18 cellular contexts compared by ENCODE assay signal in genomic region chr22:45743687-45744086, GRCh38.
DNase-seq lines count a peak whose midpoint lies in the region; ATAC-seq and TF ChIP-seq lines count a peak whose summit lies in the region.
"Had no signal": no experiment of that assay in that cellular context is flagged by ENCODE, and none has a peak within 500 bp of the region (broad histone marks: within the 10 kb centered on the region; RNA-seq: fewer than 3 reads in every experiment).

No MANE protein-coding gene starts in this region.

- no peaks in the 10 kb centered on the region for H3K27me3 ChIP-seq in OCI-LY1 (ENCODE audit: insufficient read depth, low read length)
- H3K27me3 ChIP-seq: brain microvascular endothelial cell, neutrophil, sigmoid colon had no signal

- TF ChIP-seq CTCF in Calu3 (IDR thresholded peaks at IDR 0.05; ENCODE audit: unreplicated experiment) (no peak), OCI-LY1 (IDR thresholded peaks at IDR 0.05; ENCODE audit: low read length) (no peak), fibroblast of pulmonary artery (IDR thresholded peaks at IDR 0.05; ENCODE audit: low read length, missing control alignments) (no peak), progenitor cell of endocrine pancreas (IDR thresholded peaks at IDR 0.05; ENCODE audit: unreplicated experiment) (no peak)

- H3K79me2 ChIP-seq in OCI-LY1 (ENCODE audit: insufficient read depth, low read length): peaks cover 3% of the 10 kb centered on the region; the same call in 1 of the 2 replicates

- H3K4me3 Mint-ChIP-seq in Calu3 (ENCODE audit: low read depth, unreplicated experiment): peak overlapping the region; percentile 44
- H3K4me3 Mint-ChIP-seq in progenitor cell of endocrine pancreas (ENCODE audit: low read depth): peak overlapping the region; percentile 4
- H3K4me3 Mint-ChIP-seq: activated naive CD4-positive, alpha-beta T cell treated with anti-CD3 and anti-CD28 coated beads, Interleukin-2, amount 10 ng/mL, durations not matched to agents 7 days and 5 days; B cell; IgD-negative memory B cell had no signal

- no peaks in the 10 kb centered on the region for H3K9me3 ChIP-seq in OCI-LY1 (ENCODE audit: low read length)
- H3K9me3 ChIP-seq: neutrophil, sigmoid colon had no signal

- peaks cover 51% of the 10 kb centered on the region for H3K4me1 ChIP-seq in OCI-LY1 (ENCODE audit: insufficient read depth, low read length, severe bottlenecking)

- H3F3A ChIP-seq in OCI-LY1 (ENCODE audit: insufficient read depth, low read length): no peaks in the 10 kb centered on the region

- no peaks in the 10 kb centered on the region for H4K20me1 ChIP-seq in OCI-LY1 (ENCODE audit: insufficient read depth, low read length)

- H3K9ac ChIP-seq in OCI-LY1 (ENCODE audit: low read length): no peak overlapping the region

- CTCF ChIA-PET in Calu3 (lab: Charles Lee): interaction anchor here (1.3 kb wide), 1 partner anchor 34 kb away, joined by 3 read pairs; no protein-coding TSS in a partner anchor

- peaks cover 58% of the 10 kb centered on the region for H3K36me3 Mint-ChIP-seq in Calu3 (ENCODE audit: insufficient read depth, unreplicated experiment)
- H3K36me3 Mint-ChIP-seq in progenitor cell of endocrine pancreas (ENCODE audit: insufficient read depth): peaks cover 39% of the 10 kb centered on the region

- H3K4me2 ChIP-seq in OCI-LY1 (ENCODE audit: low read length): no peak overlapping the region

- H3K4me1 Mint-ChIP-seq in Calu3 (ENCODE audit: low read depth, unreplicated experiment): peaks cover 71% of the 10 kb centered on the region
- H3K4me1 Mint-ChIP-seq in progenitor cell of endocrine pancreas (ENCODE audit: low read depth): peaks cover 54% of the 10 kb centered on the region
- H3K4me1 Mint-ChIP-seq: activated naive CD4-positive, alpha-beta T cell treated with anti-CD3 and anti-CD28 coated beads, Interleukin-2, amount 10 ng/mL, durations not matched to agents 7 days and 5 days; B cell had no signal

- no TSS peak for BruUV-seq in Calu3 (replicated peaks; lab: Mats Ljungman, UMichigan)

- H3K27me3 Mint-ChIP-seq in Calu3 (ENCODE audit: unreplicated experiment) (no peaks in the 10 kb centered on the region), progenitor cell of endocrine pancreas (no peaks in the 10 kb centered on the region)
- H3K27me3 Mint-ChIP-seq: activated naive CD4-positive, alpha-beta T cell treated with anti-CD3 and anti-CD28 coated beads, Interleukin-2, amount 10 ng/mL, durations not matched to agents 7 days and 5 days; B cell; IgD-negative memory B cell had no signal

- intact Hi-C loops in Calu3 (cut with micrococcal nuclease; ENCODE audit: unreplicated experiment): loop anchor here (2.0 kb wide), 1 partner anchor 33 kb away; no protein-coding TSS in a partner anchor

- H3K27ac ChIP-seq in OCI-LY1 (ENCODE audit: low read depth, low read length, poor library complexity, severe bottlenecking): peak overlapping the region; percentile 94
- H3K27ac ChIP-seq: brain microvascular endothelial cell, neutrophil, sigmoid colon had no signal

- ATAC-seq in HG03442 (IDR thresholded peaks at IDR 0.05; ENCODE audit: unreplicated experiment) (no peak), GM21360 (IDR thresholded peaks at IDR 0.05; ENCODE audit: unreplicated experiment) (no peak)

- DNase-seq in Calu3 (peak; percentile 28), fibroblast of pulmonary artery (ENCODE audit: low read depth) (peak; percentile 23), progenitor cell of endocrine pancreas (ENCODE audit: low spot score, unreplicated experiment) (no peak), NCI-H2107 (lab: John Stamatoyannopoulos, UW) (no peak)
- DNase-seq in activated CD8-positive, alpha-beta memory T cell treated with anti-CD3 and anti-CD28 coated beads, Interleukin-2, amount 50 U/mL, for 4 hours: no peak
- DNase-seq: activated CD4-positive, alpha-beta T cell treated with anti-CD3 and anti-CD28 coated beads, Interleukin-2, amount 50 U/mL, for 4 hours; activated naive CD4-positive, alpha-beta T cell treated with anti-CD3 and anti-CD28 coated beads, Interleukin-2, amount 10 ng/mL, durations not matched to agents 7 days and 5 days; brain microvascular endothelial cell; GDM1; hippocampal formation; sigmoid colon; stimulated activated CD4-positive, alpha-beta T cell treated with anti-CD3 and anti-CD28 coated beads, Interleukin-1b, Interleukin-23, amount 100 ng/mL, for 48 hours had no signal

- peaks cover 2% of the 10 kb centered on the region for H3K9me3 Mint-ChIP-seq in Calu3 (ENCODE audit: low read depth, unreplicated experiment)
- peaks cover 4% of the 10 kb centered on the region for H3K9me3 Mint-ChIP-seq in progenitor cell of endocrine pancreas (ENCODE audit: low read depth)
- H3K9me3 Mint-ChIP-seq: activated naive CD4-positive, alpha-beta T cell treated with anti-CD3 and anti-CD28 coated beads, Interleukin-2, amount 10 ng/mL, durations not matched to agents 7 days and 5 days had no signal

- peak overlapping the region; percentile 76 for H3K27ac Mint-ChIP-seq in Calu3 (ENCODE audit: unreplicated experiment)
- H3K27ac Mint-ChIP-seq in progenitor cell of endocrine pancreas: peak overlapping the region; percentile 91
- H3K27ac Mint-ChIP-seq: activated naive CD4-positive, alpha-beta T cell treated with anti-CD3 and anti-CD28 coated beads, Interleukin-2, amount 10 ng/mL, durations not matched to agents 7 days and 5 days; B cell had no signal

- H3K4me3 ChIP-seq in OCI-LY1 (ENCODE audit: low read depth, low read length, poor library complexity, severe bottlenecking) (no peak overlapping the region), fibroblast of pulmonary artery (replicated peaks; ENCODE audit: low read depth, low read length) (no peak overlapping the region)
- H3K4me3 ChIP-seq: sigmoid colon had no signal

- H3K9me2 ChIP-seq in OCI-LY1 (ENCODE audit: low read depth, low read length): no peaks in the 10 kb centered on the region

- H2AFZ ChIP-seq in OCI-LY1 (ENCODE audit: low read length): no peak overlapping the region

- H3K36me3 ChIP-seq in OCI-LY1 (ENCODE audit: insufficient read depth, low read length): peaks cover 93% of the 10 kb centered on the region

Comparison
In these comparisons a context has a peak if more than half of its experiments do, and no peak if none do; other contexts are left out.
1. DNase-seq: peak in Calu3 (single experiment) and fibroblast of pulmonary artery (single experiment); none in progenitor cell of endocrine pancreas (single experiment), activated CD8-positive, alpha-beta memory T cell treated with anti-CD3 and anti-CD28 coated beads, Interleukin-2, amount 50 U/mL, for 4 hours (single experiment) and NCI-H2107 (single experiment).